ENCODE assay signal across 1 cellular context in the genomic region with DNA sequence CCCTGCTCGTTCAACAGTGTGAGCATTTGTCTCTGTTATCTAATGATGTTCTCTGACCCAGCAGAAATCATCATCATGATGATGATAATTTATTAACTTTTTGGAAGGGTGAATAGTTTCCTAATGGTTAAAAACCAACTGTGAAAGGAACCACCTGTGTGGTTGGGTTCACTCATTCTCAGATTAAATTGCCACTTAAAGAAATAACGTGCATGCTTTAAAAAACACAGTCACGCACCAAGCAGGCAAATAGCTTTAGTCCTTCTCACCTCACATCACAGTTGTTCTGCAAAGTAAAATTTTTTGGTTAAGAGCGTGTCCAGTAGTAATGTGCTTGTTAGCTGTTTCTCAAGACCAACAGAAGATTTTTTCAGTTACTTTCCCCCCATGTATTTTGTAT.
TF ChIP-seq lines count a peak whose summit lies in the region.

No MANE protein-coding gene starts in this region.

TF ChIP-seq in GM12878, 131 proteins besides CTCF, POLR2A, EP300 and RAD21 (continues in another document):
- TF ChIP-seq MTA2 (IDR thresholded peaks at IDR 0.05; ENCODE audit: low read depth) = peak; percentile 79
- no peak for TF ChIP-seq RAD51 (IDR thresholded peaks at IDR 0.05)
- peak; percentile 54 to 62 for TF ChIP-seq BHLHE40 (IDR thresholded peaks at IDR 0.05; ENCODE audit: borderline replicate concordance in 1 of 2, low read depth in 2 of 2, low read length in 1 of 2)
- TF ChIP-seq, protein P1, sequence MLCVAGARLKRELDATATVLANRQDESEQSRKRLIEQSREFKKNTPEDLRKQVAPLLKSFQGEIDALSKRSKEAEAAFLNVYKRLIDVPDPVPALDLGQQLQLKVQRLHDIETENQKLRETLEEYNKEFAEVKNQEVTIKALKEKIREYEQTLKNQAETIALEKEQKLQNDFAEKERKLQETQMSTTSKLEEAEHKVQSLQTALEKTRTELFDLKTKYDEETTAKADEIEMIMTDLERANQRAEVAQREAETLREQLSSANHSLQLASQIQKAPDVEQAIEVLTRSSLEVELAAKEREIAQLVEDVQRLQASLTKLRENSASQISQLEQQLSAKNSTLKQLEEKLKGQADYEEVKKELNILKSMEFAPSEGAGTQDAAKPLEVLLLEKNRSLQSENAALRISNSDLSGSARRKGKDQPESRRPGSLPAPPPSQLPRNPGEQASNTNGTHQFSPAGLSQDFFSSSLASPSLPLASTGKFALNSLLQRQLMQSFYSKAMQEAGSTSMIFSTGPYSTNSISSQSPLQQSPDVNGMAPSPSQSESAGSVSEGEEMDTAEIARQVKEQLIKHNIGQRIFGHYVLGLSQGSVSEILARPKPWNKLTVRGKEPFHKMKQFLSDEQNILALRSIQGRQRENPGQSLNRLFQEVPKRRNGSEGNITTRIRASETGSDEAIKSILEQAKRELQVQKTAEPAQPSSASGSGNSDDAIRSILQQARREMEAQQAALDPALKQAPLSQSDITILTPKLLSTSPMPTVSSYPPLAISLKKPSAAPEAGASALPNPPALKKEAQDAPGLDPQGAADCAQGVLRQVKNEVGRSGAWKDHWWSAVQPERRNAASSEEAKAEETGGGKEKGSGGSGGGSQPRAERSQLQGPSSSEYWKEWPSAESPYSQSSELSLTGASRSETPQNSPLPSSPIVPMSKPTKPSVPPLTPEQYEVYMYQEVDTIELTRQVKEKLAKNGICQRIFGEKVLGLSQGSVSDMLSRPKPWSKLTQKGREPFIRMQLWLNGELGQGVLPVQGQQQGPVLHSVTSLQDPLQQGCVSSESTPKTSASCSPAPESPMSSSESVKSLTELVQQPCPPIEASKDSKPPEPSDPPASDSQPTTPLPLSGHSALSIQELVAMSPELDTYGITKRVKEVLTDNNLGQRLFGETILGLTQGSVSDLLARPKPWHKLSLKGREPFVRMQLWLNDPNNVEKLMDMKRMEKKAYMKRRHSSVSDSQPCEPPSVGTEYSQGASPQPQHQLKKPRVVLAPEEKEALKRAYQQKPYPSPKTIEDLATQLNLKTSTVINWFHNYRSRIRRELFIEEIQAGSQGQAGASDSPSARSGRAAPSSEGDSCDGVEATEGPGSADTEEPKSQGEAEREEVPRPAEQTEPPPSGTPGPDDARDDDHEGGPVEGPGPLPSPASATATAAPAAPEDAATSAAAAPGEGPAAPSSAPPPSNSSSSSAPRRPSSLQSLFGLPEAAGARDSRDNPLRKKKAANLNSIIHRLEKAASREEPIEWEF (IDR thresholded peaks at IDR 0.05; ENCODE audit: insufficient replicate concordance, low read depth, low read length) = no peak
- TF ChIP-seq SMAD1 (IDR thresholded peaks at IDR 0.05; ENCODE audit: low read depth, partially characterized antibody) = no peak
- TF ChIP-seq, protein P2, sequence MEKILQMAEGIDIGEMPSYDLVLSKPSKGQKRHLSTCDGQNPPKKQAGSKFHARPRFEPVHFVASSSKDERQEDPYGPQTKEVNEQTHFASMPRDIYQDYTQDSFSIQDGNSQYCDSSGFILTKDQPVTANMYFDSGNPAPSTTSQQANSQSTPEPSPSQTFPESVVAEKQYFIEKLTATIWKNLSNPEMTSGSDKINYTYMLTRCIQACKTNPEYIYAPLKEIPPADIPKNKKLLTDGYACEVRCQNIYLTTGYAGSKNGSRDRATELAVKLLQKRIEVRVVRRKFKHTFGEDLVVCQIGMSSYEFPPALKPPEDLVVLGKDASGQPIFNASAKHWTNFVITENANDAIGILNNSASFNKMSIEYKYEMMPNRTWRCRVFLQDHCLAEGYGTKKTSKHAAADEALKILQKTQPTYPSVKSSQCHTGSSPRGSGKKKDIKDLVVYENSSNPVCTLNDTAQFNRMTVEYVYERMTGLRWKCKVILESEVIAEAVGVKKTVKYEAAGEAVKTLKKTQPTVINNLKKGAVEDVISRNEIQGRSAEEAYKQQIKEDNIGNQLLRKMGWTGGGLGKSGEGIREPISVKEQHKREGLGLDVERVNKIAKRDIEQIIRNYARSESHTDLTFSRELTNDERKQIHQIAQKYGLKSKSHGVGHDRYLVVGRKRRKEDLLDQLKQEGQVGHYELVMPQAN (conservative IDR thresholded peaks at IDR 0.05) = no peak
- TF ChIP-seq ATF7 (IDR thresholded peaks at IDR 0.05; ENCODE audit: low read depth) = peak; percentile 26; the same call in 1 of the 2 replicates
- TF ChIP-seq, protein P3, sequence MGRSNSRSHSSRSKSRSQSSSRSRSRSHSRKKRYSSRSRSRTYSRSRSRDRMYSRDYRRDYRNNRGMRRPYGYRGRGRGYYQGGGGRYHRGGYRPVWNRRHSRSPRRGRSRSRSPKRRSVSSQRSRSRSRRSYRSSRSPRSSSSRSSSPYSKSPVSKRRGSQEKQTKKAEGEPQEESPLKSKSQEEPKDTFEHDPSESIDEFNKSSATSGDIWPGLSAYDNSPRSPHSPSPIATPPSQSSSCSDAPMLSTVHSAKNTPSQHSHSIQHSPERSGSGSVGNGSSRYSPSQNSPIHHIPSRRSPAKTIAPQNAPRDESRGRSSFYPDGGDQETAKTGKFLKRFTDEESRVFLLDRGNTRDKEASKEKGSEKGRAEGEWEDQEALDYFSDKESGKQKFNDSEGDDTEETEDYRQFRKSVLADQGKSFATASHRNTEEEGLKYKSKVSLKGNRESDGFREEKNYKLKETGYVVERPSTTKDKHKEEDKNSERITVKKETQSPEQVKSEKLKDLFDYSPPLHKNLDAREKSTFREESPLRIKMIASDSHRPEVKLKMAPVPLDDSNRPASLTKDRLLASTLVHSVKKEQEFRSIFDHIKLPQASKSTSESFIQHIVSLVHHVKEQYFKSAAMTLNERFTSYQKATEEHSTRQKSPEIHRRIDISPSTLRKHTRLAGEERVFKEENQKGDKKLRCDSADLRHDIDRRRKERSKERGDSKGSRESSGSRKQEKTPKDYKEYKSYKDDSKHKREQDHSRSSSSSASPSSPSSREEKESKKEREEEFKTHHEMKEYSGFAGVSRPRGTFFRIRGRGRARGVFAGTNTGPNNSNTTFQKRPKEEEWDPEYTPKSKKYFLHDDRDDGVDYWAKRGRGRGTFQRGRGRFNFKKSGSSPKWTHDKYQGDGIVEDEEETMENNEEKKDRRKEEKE (IDR thresholded peaks at IDR 0.05) = no peak
- no peak for TF ChIP-seq NFIC (IDR thresholded peaks at IDR 0.05; ENCODE audit: low read depth, low read length)
- no peak for TF ChIP-seq CHD1 (IDR thresholded peaks at IDR 0.05; ENCODE audit: low read depth, low read length)
- no peak for TF ChIP-seq ESRRA (IDR thresholded peaks at IDR 0.05; ENCODE audit: low read length)
- no peak for TF ChIP-seq ZNF24 (IDR thresholded peaks at IDR 0.05)
- no peak for TF ChIP-seq JUND (IDR thresholded peaks at IDR 0.05; ENCODE audit: low read depth, low read length)
- TF ChIP-seq TCF3 (IDR thresholded peaks at IDR 0.05; ENCODE audit: borderline replicate concordance, insufficient read depth, low read depth, low read length) = no peak
- TF ChIP-seq KAT2A (conservative IDR thresholded peaks at IDR 0.05; ENCODE audit: control insufficient read depth, low read depth, low read length) = no peak
- TF ChIP-seq, protein P4, sequence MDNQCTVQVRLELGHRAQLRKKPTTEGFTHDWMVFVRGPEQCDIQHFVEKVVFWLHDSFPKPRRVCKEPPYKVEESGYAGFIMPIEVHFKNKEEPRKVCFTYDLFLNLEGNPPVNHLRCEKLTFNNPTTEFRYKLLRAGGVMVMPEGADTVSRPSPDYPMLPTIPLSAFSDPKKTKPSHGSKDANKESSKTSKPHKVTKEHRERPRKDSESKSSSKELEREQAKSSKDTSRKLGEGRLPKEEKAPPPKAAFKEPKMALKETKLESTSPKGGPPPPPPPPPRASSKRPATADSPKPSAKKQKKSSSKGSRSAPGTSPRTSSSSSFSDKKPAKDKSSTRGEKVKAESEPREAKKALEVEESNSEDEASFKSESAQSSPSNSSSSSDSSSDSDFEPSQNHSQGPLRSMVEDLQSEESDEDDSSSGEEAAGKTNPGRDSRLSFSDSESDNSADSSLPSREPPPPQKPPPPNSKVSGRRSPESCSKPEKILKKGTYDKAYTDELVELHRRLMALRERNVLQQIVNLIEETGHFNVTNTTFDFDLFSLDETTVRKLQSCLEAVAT (IDR thresholded peaks at IDR 0.05) = no peak
- no peak for TF ChIP-seq CBX5 (IDR thresholded peaks at IDR 0.05; ENCODE audit: low read depth)
- TF ChIP-seq SUPT20H (IDR thresholded peaks at IDR 0.05; ENCODE audit: borderline replicate concordance, control insufficient read depth, low read depth, low read length) = no peak
- no peak for TF ChIP-seq TARDBP (IDR thresholded peaks at IDR 0.05; ENCODE audit: borderline replicate concordance)
- TF ChIP-seq ZBED1 (IDR thresholded peaks at IDR 0.05; ENCODE audit: borderline replicate concordance) = no peak
- TF ChIP-seq, protein P5, sequence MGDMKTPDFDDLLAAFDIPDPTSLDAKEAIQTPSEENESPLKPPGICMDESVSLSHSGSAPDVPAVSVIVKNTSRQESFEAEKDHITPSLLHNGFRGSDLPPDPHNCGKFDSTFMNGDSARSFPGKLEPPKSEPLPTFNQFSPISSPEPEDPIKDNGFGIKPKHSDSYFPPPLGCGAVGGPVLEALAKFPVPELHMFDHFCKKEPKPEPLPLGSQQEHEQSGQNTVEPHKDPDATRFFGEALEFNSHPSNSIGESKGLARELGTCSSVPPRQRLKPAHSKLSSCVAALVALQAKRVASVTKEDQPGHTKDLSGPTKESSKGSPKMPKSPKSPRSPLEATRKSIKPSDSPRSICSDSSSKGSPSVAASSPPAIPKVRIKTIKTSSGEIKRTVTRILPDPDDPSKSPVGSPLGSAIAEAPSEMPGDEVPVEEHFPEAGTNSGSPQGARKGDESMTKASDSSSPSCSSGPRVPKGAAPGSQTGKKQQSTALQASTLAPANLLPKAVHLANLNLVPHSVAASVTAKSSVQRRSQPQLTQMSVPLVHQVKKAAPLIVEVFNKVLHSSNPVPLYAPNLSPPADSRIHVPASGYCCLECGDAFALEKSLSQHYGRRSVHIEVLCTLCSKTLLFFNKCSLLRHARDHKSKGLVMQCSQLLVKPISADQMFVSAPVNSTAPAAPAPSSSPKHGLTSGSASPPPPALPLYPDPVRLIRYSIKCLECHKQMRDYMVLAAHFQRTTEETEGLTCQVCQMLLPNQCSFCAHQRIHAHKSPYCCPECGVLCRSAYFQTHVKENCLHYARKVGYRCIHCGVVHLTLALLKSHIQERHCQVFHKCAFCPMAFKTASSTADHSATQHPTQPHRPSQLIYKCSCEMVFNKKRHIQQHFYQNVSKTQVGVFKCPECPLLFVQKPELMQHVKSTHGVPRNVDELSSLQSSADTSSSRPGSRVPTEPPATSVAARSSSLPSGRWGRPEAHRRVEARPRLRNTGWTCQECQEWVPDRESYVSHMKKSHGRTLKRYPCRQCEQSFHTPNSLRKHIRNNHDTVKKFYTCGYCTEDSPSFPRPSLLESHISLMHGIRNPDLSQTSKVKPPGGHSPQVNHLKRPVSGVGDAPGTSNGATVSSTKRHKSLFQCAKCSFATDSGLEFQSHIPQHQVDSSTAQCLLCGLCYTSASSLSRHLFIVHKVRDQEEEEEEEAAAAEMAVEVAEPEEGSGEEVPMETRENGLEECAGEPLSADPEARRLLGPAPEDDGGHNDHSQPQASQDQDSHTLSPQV (IDR thresholded peaks at IDR 0.05) = no peak
- TF ChIP-seq MEF2A (IDR thresholded peaks at IDR 0.05; ENCODE audit: insufficient read depth, low read depth, low read length) = no peak
- TF ChIP-seq RCOR1 (conservative IDR thresholded peaks at IDR 0.05; ENCODE audit: low read depth, low read length) = no peak
- TF ChIP-seq CHD2 (IDR thresholded peaks at IDR 0.05; ENCODE audit: borderline replicate concordance, low read depth, low read length) = peak; percentile 37; the same call in 1 of the 2 replicates
- TF ChIP-seq IKZF2 (IDR thresholded peaks at IDR 0.05) = peak in 1 of 2 experiments; percentile 12; a peak in 2 of 4 replicates
- no peak for TF ChIP-seq STAT3 (IDR thresholded peaks at IDR 0.05; ENCODE audit: low read depth, low read length)
- no peak for TF ChIP-seq IKZF1 (conservative IDR thresholded peaks at IDR 0.05)
- TF ChIP-seq EZH2 (IDR thresholded peaks at IDR 0.05; ENCODE audit: borderline replicate concordance, control insufficient read depth, low read depth, low read length) = no peak
- TF ChIP-seq FOXM1 (IDR thresholded peaks at IDR 0.05; ENCODE audit: low read depth, low read length) = no peak
- no peak for TF ChIP-seq CBFB (IDR thresholded peaks at IDR 0.05; ENCODE audit: low read depth)
- no peak for TF ChIP-seq ZNF217 (IDR thresholded peaks at IDR 0.05)
- no peak for TF ChIP-seq MXI1 (IDR thresholded peaks at IDR 0.05; ENCODE audit: low read depth, low read length)
- peak; percentile 33; the same call in 1 of the 2 replicates for TF ChIP-seq BCL11A (IDR thresholded peaks at IDR 0.05; ENCODE audit: low read depth, low read length)
- TF ChIP-seq, protein P6, sequence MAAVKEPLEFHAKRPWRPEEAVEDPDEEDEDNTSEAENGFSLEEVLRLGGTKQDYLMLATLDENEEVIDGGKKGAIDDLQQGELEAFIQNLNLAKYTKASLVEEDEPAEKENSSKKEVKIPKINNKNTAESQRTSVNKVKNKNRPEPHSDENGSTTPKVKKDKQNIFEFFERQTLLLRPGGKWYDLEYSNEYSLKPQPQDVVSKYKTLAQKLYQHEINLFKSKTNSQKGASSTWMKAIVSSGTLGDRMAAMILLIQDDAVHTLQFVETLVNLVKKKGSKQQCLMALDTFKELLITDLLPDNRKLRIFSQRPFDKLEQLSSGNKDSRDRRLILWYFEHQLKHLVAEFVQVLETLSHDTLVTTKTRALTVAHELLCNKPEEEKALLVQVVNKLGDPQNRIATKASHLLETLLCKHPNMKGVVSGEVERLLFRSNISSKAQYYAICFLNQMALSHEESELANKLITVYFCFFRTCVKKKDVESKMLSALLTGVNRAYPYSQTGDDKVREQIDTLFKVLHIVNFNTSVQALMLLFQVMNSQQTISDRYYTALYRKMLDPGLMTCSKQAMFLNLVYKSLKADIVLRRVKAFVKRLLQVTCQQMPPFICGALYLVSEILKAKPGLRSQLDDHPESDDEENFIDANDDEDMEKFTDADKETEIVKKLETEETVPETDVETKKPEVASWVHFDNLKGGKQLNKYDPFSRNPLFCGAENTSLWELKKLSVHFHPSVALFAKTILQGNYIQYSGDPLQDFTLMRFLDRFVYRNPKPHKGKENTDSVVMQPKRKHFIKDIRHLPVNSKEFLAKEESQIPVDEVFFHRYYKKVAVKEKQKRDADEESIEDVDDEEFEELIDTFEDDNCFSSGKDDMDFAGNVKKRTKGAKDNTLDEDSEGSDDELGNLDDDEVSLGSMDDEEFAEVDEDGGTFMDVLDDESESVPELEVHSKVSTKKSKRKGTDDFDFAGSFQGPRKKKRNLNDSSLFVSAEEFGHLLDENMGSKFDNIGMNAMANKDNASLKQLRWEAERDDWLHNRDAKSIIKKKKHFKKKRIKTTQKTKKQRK (IDR thresholded peaks at IDR 0.05; ENCODE audit: low read depth, low read length) = no peak
- TF ChIP-seq LARP7 (IDR thresholded peaks at IDR 0.05) = no peak
- TF ChIP-seq, protein P7, sequence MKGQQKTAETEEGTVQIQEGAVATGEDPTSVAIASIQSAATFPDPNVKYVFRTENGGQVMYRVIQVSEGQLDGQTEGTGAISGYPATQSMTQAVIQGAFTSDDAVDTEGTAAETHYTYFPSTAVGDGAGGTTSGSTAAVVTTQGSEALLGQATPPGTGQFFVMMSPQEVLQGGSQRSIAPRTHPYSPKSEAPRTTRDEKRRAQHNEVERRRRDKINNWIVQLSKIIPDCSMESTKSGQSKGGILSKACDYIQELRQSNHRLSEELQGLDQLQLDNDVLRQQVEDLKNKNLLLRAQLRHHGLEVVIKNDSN (IDR thresholded peaks at IDR 0.05; ENCODE audit: borderline replicate concordance, extremely low read length, insufficient read depth, low read depth, low read length) = no peak
- no peak for TF ChIP-seq ZZZ3 (IDR thresholded peaks at IDR 0.05; ENCODE audit: control insufficient read depth, insufficient read length, low read depth)
- no peak for TF ChIP-seq FOS (IDR thresholded peaks at IDR 0.05; ENCODE audit: borderline replicate concordance, extremely low read depth, insufficient read length)
- 0 out of 2 replicates have a peak, but pooled peaks have one; percentile 59 for TF ChIP-seq TCF12 (IDR thresholded peaks at IDR 0.05; ENCODE audit: low read depth, low read length)
- no peak for TF ChIP-seq MEF2B (IDR thresholded peaks at IDR 0.05; ENCODE audit: partially characterized antibody, poor library complexity, severe bottlenecking)
